Comparison of ENCODE assay signal across 7 cellular contexts in genomic region chr6:141460245-141460644, GRCh38.
DNase-seq lines count a peak whose midpoint lies in the region; ATAC-seq and TF ChIP-seq lines count a peak whose summit lies in the region.
"Not testable (repeated sequence)": the region's sequence is repeated elsewhere in the genome, so short reads cannot be mapped to it uniquely, and the experiment has no call there.

No MANE protein-coding gene starts in this region.

- not testable (repeated sequence) for H2BK5ac ChIP-seq in mesendoderm (ENCODE audit: low read length)

- not testable (repeated sequence) for H3K23ac ChIP-seq in mesendoderm (ENCODE audit: low read length)

- not testable (repeated sequence) for H4K5ac ChIP-seq in mesendoderm (ENCODE audit: low read length)

- CTCF ChIA-PET in WTC11 (lab: Charles Lee), result interaction anchor here (1.2 kb wide), 1 partner anchor 12 kb away, joined by 3 read pairs; no protein-coding TSS in a partner anchor

- not testable (repeated sequence) for H2BK120ac ChIP-seq in mesendoderm (ENCODE audit: low read depth, low read length)

- H4K8ac ChIP-seq in mesendoderm (ENCODE audit: low read depth, low read length), result not testable (repeated sequence)

- not testable (repeated sequence) for H3K36me3 Mint-ChIP-seq in GM23338 (ENCODE audit: low read depth); WTC11; endodermal cell (ENCODE audit: low read depth)

- not testable (repeated sequence) for H2AK5ac ChIP-seq in mesendoderm (ENCODE audit: low read length)

- not testable (repeated sequence) for H3K9ac ChIP-seq in HUES48 (ENCODE audit: low read depth, low read length); endodermal cell (ENCODE audit: extremely low read depth, low read length, poor library complexity, severe bottlenecking); mesendoderm (ENCODE audit: low read length)
- peak overlapping the region; percentile 47; the same call in 1 of the 2 replicates for H3K9ac ChIP-seq in HUES64 (ENCODE audit: low read depth, low read length)

- H3K27ac Mint-ChIP-seq in GM23338 (peak overlapping the region; percentile 32; the same call in 1 of the 2 replicates), WTC11 (peak overlapping the region; percentile 83), endodermal cell (peak overlapping the region; percentile 67)

- WGBS in HUES64, result 37% methylated on average over 4 of the region's 5 CpGs
- 20 to 41% methylated on average over 4 of the region's 5 CpGs for WGBS in endodermal cell (ENCODE audit: insufficient coverage in 1 of 2, insufficient read length in 1 of 2), 2 experiments
- no CpG with 5 or more reads among the region's 5 CpGs for WGBS in mesendoderm (ENCODE audit: extremely low coverage, insufficient coverage, low lambda C conversion rate)

- H3K4me3 ChIP-seq in GM23338; HUES48 (ENCODE audit: low read depth, low read length); HUES64 (ENCODE audit: low read length); endodermal cell (ENCODE audit: low read length); mesendoderm (ENCODE audit: low read length): not testable (repeated sequence)

- H4K20me1 ChIP-seq in GM23338 (replicated peaks; ENCODE audit: insufficient read depth), result not testable (repeated sequence)

- H3K27ac ChIP-seq in GM23338 (ENCODE audit: low read depth) (peak overlapping the region; percentile 96), HUES48 (ENCODE audit: low read depth, low read length) (peak overlapping the region; percentile 75), HUES64 (ENCODE audit: low read depth, low read length) (peak overlapping the region; percentile 87; the same call in 1 of the 2 replicates), mesendoderm (ENCODE audit: low read depth, low read length) (peak overlapping the region; percentile 70)
- H3K27ac ChIP-seq in endodermal cell (ENCODE audit: low read depth, low read length), result not testable (repeated sequence)

- not testable (repeated sequence) for H2BK15ac ChIP-seq in mesendoderm (replicated peaks; ENCODE audit: low read depth)

- H3K4ac ChIP-seq in mesendoderm (ENCODE audit: low read depth, low read length), result peak overlapping the region; percentile 36

- H3K79me1 ChIP-seq in mesendoderm (ENCODE audit: low read length), result not testable (repeated sequence)

- H3K56ac ChIP-seq in mesendoderm (ENCODE audit: low read length), result not testable (repeated sequence)

- H3K9me3 Mint-ChIP-seq in GM23338, WTC11: not testable (repeated sequence)
- H3K9me3 Mint-ChIP-seq in endodermal cell, result peaks cover 16% of the 10 kb centered on the region

- H3K27me3 Mint-ChIP-seq in GM23338 (ENCODE audit: insufficient read depth, low read depth, poor library complexity); WTC11 (ENCODE audit: low read depth); endodermal cell (ENCODE audit: insufficient read depth): not testable (repeated sequence)

- POLR2A ChIA-PET in WTC11 (lab: Charles Lee), result not testable (repeated sequence)

- H2AFZ ChIP-seq in GM23338, result not testable (repeated sequence)

- H3K36me3 ChIP-seq in GM23338 (ENCODE audit: insufficient read depth); HUES48 (ENCODE audit: control insufficient read depth, insufficient read depth, low read length); HUES64 (ENCODE audit: insufficient read depth, low read length); endodermal cell (ENCODE audit: control insufficient read depth, insufficient read depth, low read length); mesendoderm (ENCODE audit: control insufficient read depth, insufficient read depth, low read length): not testable (repeated sequence)

- H3K9me3 ChIP-seq in HUES48 (ENCODE audit: control insufficient read depth, insufficient read depth, low read length); HUES64 (ENCODE audit: insufficient read depth, low read depth, low read length); endodermal cell (ENCODE audit: control insufficient read depth, low read length): not testable (repeated sequence)

- not testable (repeated sequence) for H3K79me2 ChIP-seq in GM23338 (replicated peaks; ENCODE audit: insufficient read depth); mesendoderm (ENCODE audit: control insufficient read depth, insufficient read depth, low read length)

- ATAC-seq in GM23338, result peak; percentile 63
- peak; percentile 91 for ATAC-seq in WTC11

- H3K4me1 ChIP-seq in GM23338 (ENCODE audit: insufficient read depth), result peaks cover 14% of the 10 kb centered on the region
- H3K4me1 ChIP-seq in HUES48 (ENCODE audit: control insufficient read depth, insufficient read depth, low read length), result peaks cover 14% of the 10 kb centered on the region
- H3K4me1 ChIP-seq in HUES64 (ENCODE audit: insufficient read depth, low read length), result peaks cover 22% of the 10 kb centered on the region
- H3K4me1 ChIP-seq in endodermal cell (ENCODE audit: control insufficient read depth, insufficient read depth, low read length); mesendoderm (ENCODE audit: control insufficient read depth, low read depth, low read length): not testable (repeated sequence)

- H3K9me2 ChIP-seq in GM23338 (ENCODE audit: insufficient read depth), result not testable (repeated sequence)

- H3K18ac ChIP-seq in mesendoderm (ENCODE audit: low read length), result peak overlapping the region; percentile 68

- TF ChIP-seq CTCF in GM23338 (conservative IDR thresholded peaks at IDR 0.05; ENCODE audit: low read depth in 2 of 2); WTC11 (IDR thresholded peaks at IDR 0.05); endodermal cell (conservative IDR thresholded peaks at IDR 0.05): not testable (repeated sequence)

- DNase-seq in GM23338 (ENCODE audit: low spot score) (peak; percentile 72), WTC11 (ENCODE audit: low spot score) (peak; percentile 54), endodermal cell (peak; percentile 82), iPS DF 19.7 (ENCODE audit: low read depth, low spot score) (peak; percentile 90), mesendoderm (peak; percentile 94)

- H3K4me1 Mint-ChIP-seq in GM23338, result peaks cover 18% of the 10 kb centered on the region
- H3K4me1 Mint-ChIP-seq in WTC11, result peaks cover 15% of the 10 kb centered on the region
- not testable (repeated sequence) for H3K4me1 Mint-ChIP-seq in endodermal cell

- 0 out of 2 replicates have a peak overlapping the region, but pooled peaks have one; percentile 7 for H3K4me2 ChIP-seq in GM23338
- not testable (repeated sequence) for H3K4me2 ChIP-seq in mesendoderm (ENCODE audit: low read length)

- H3F3A ChIP-seq in GM23338 (replicated peaks; ENCODE audit: low read depth), result not testable (repeated sequence)

- H3K4me3 Mint-ChIP-seq in GM23338, WTC11, endodermal cell: not testable (repeated sequence)

- H3K27me3 ChIP-seq in GM23338 (ENCODE audit: insufficient read depth); HUES48 (ENCODE audit: control insufficient read depth, insufficient read depth, low read length); HUES64 (ENCODE audit: insufficient read depth, low read length); endodermal cell (ENCODE audit: control insufficient read depth, insufficient read depth, low read length, poor library complexity, severe bottlenecking); mesendoderm (ENCODE audit: insufficient read depth, low read length, poor library complexity): not testable (repeated sequence)

TF ChIP-seq in GM23338, 12 proteins besides CTCF, POLR2A, EP300 and RAD21:
- TF ChIP-seq CREB1 (CRISPR knock-in tag; IDR thresholded peaks at IDR 0.05; ENCODE audit: low read depth) (peak; percentile 49; the same call in 1 of the 2 replicates), NANOG (IDR thresholded peaks at IDR 0.05; ENCODE audit: borderline replicate concordance) (peak; percentile 96)
- TF ChIP-seq, protein P1, sequence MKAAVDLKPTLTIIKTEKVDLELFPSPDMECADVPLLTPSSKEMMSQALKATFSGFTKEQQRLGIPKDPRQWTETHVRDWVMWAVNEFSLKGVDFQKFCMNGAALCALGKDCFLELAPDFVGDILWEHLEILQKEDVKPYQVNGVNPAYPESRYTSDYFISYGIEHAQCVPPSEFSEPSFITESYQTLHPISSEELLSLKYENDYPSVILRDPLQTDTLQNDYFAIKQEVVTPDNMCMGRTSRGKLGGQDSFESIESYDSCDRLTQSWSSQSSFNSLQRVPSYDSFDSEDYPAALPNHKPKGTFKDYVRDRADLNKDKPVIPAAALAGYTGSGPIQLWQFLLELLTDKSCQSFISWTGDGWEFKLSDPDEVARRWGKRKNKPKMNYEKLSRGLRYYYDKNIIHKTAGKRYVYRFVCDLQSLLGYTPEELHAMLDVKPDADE (IDR thresholded peaks at IDR 0.05), result 0 out of 2 replicates have a peak, but pooled peaks have one; percentile 41

TF ChIP-seq in WTC11, 78 proteins besides CTCF, POLR2A, EP300 and RAD21 (continues in another document):
- TF ChIP-seq ETV6 (CRISPR knock-in tag; IDR thresholded peaks at IDR 0.05), result peak; percentile 15; the same call in 1 of the 2 replicates
- TF ChIP-seq, protein P2, sequence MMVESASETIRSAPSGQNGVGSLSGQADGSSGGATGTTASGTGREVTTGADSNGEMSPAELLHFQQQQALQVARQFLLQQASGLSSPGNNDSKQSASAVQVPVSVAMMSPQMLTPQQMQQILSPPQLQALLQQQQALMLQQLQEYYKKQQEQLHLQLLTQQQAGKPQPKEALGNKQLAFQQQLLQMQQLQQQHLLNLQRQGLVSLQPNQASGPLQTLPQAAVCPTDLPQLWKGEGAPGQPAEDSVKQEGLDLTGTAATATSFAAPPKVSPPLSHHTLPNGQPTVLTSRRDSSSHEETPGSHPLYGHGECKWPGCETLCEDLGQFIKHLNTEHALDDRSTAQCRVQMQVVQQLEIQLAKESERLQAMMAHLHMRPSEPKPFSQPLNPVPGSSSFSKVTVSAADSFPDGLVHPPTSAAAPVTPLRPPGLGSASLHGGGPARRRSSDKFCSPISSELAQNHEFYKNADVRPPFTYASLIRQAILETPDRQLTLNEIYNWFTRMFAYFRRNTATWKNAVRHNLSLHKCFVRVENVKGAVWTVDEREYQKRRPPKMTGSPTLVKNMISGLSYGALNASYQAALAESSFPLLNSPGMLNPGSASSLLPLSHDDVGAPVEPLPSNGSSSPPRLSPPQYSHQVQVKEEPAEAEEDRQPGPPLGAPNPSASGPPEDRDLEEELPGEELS (CRISPR knock-in tag; IDR thresholded peaks at IDR 0.05), result peak; percentile 33; the same call in 1 of the 2 replicates

Comparison
In these comparisons a context has a peak if more than half of its experiments do, and no peak if none do; other contexts are left out.
1. H3K27ac Mint-ChIP-seq: peak in every context shown above with its lines; median percentile 83 in WTC11; 67 in endodermal cell; 32 in GM23338.